In the genomic region with DNA sequence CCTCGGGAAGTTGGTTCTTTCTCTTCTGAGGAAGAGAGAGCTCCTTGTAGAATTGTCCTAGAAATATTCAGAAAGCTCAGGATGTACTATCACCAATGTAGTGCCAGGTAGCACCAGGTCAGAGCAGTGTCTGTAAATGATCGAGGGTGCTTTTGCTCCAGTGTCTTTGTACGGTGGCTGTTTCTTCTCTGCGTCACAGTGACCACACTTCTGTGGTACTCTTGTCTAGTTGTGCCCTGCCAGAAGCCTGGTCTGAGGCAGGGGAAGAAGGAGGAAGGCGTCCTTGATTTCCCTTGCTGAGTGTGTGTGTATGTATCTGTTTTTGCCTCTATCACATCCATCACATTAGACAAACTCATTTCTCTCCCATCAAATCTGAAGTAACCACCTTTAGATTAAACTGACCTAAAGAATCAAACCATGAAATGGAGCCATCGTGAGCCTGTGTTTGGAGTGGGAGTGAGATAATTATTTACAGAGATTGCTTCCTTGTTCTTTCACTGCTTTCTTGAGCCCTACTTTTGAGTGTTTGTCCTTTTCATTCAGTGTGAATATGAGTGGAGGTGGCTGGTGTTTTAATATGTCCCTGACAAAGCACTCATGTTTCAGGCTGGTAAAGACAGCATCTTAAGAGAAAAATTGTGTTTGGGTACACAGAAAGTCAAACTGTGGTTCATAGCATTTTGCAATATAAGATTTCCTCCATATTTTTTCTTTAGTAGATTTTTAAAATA, we compare ENCODE assay signal across 1 cellular context.
TF ChIP-seq lines count a peak whose summit lies in the region.

No MANE protein-coding gene starts in this region.

TF ChIP-seq in H1, 55 proteins besides CTCF, POLR2A, EP300 and RAD21:
- TF ChIP-seq BCL11A (IDR thresholded peaks at IDR 0.05; ENCODE audit: low read depth in 2 of 2, low read length in 2 of 2): no peak
- no peak for TF ChIP-seq NRF1 (IDR thresholded peaks at IDR 0.05; ENCODE audit: low read depth, low read length)
- TF ChIP-seq TCF12 (IDR thresholded peaks at IDR 0.05; ENCODE audit: low read depth, low read length): no peak
- no peak for TF ChIP-seq SUZ12 (IDR thresholded peaks at IDR 0.05; ENCODE audit: low read length)
- TF ChIP-seq ZNF274 (IDR thresholded peaks at IDR 0.05; ENCODE audit: borderline replicate concordance, extremely low read depth, low read length): no peak
- TF ChIP-seq RFX5 (IDR thresholded peaks at IDR 0.05; ENCODE audit: borderline replicate concordance, low read depth, low read length): no peak
- TF ChIP-seq MAFK (IDR thresholded peaks at IDR 0.05; ENCODE audit: low read depth, low read length): no peak
- TF ChIP-seq KDM5A (IDR thresholded peaks at IDR 0.05; ENCODE audit: low read length): no peak
- TF ChIP-seq SP1 (IDR thresholded peaks at IDR 0.05; ENCODE audit: low read depth, low read length): no peak
- TF ChIP-seq RXRA (IDR thresholded peaks at IDR 0.05; ENCODE audit: insufficient read depth, low read depth, low read length): no peak
- TF ChIP-seq BACH1 (IDR thresholded peaks at IDR 0.05; ENCODE audit: low read length): no peak
- no peak for TF ChIP-seq POU5F1 (IDR thresholded peaks at IDR 0.05; ENCODE audit: low read depth, low read length)
- TF ChIP-seq, protein P1, sequence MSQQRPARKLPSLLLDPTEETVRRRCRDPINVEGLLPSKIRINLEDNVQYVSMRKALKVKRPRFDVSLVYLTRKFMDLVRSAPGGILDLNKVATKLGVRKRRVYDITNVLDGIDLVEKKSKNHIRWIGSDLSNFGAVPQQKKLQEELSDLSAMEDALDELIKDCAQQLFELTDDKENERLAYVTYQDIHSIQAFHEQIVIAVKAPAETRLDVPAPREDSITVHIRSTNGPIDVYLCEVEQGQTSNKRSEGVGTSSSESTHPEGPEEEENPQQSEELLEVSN (IDR thresholded peaks at IDR 0.05): no peak
- TF ChIP-seq TAF7 (optimal IDR thresholded peaks at IDR 0.05; ENCODE audit: borderline replicate concordance, low read depth, low read length): no peak
- TF ChIP-seq SP4 (IDR thresholded peaks at IDR 0.05; ENCODE audit: low read length): no peak
- no peak for TF ChIP-seq BRCA1 (IDR thresholded peaks at IDR 0.05; ENCODE audit: low read depth, low read length)
- TF ChIP-seq EGR1 (IDR thresholded peaks at IDR 0.05; ENCODE audit: borderline replicate concordance, low read depth, low read length): no peak
- TF ChIP-seq EZH2 (IDR thresholded peaks at IDR 0.05; ENCODE audit: low read depth, low read length, severe bottlenecking): no peak
